17 cellular contexts compared by ENCODE assay signal in genomic region chr1:51566260-51566659, GRCh38.
"Had no signal": no experiment of that assay in that cellular context is flagged by ENCODE, and none has a peak within 500 bp of the region (broad histone marks: within the 10 kb centered on the region; RNA-seq: fewer than 3 reads in every experiment).

No MANE protein-coding gene starts in this region.

- H3K4me3 ChIP-seq: coronary artery, lower lobe of right lung, suprapubic skin, upper lobe of right lung had no signal

- H3K27me3 Mint-ChIP-seq: activated CD8-positive, alpha-beta memory T cell treated with anti-CD3 and anti-CD28 coated beads, Interleukin-2, amount 10 ng/mL, durations not matched to agents 7 days and 5 days; activated naive CD8-positive, alpha-beta T cell treated with anti-CD3 and anti-CD28 coated beads, Interleukin-2, amount 10 ng/mL, durations not matched to agents 7 days and 5 days had no signal

- H3K27ac Mint-ChIP-seq: activated CD8-positive, alpha-beta memory T cell treated with anti-CD3 and anti-CD28 coated beads, Interleukin-2, amount 10 ng/mL, durations not matched to agents 7 days and 5 days; activated naive CD8-positive, alpha-beta T cell treated with anti-CD3 and anti-CD28 coated beads, Interleukin-2, amount 10 ng/mL, durations not matched to agents 7 days and 5 days; mesothelial cell of epicardium; T-helper 2 cell treated with Interferon-gamma antibody and Interleukin-4, amounts not matched to agents 5 μg/mL and 100 μg/mL, for 36 hours had no signal

- H3K9me3 ChIP-seq: lower lobe of right lung, suprapubic skin, upper lobe of right lung had no signal

- H3K27ac ChIP-seq: epithelial cell of prostate, lower lobe of right lung, suprapubic skin, upper lobe of right lung had no signal

- H3K36me3 Mint-ChIP-seq: activated CD8-positive, alpha-beta memory T cell treated with anti-CD3 and anti-CD28 coated beads, Interleukin-2, amount 10 ng/mL, durations not matched to agents 7 days and 5 days; activated naive CD8-positive, alpha-beta T cell treated with anti-CD3 and anti-CD28 coated beads, Interleukin-2, amount 10 ng/mL, durations not matched to agents 7 days and 5 days; mesothelial cell of epicardium had no signal

- DNase-seq: activated CD4-positive, alpha-beta T cell treated with anti-CD3 and anti-CD28 coated beads, Interleukin-2, amount 50 U/mL, for 4 hours; activated CD8-positive, alpha-beta memory T cell treated with anti-CD3 and anti-CD28 coated beads, Interleukin-2, amount 10 ng/mL, durations not matched to agents 7 days and 5 days; activated gamma-delta T cell treated with Interleukin-2 at 50 U/mL for 16 hours; activated naive CD8-positive, alpha-beta T cell treated with anti-CD3 and anti-CD28 coated beads, Interleukin-2, amount 10 ng/mL, durations not matched to agents 7 days and 5 days; activated T-cell treated with anti-CD3 and anti-CD28 coated beads, Interleukin-2, amount 50 U/mL, for 4 hours; effector CD4-positive, alpha-beta T cell; hypothalamus; lower lobe of right lung; stimulated activated CD4-positive, alpha-beta T cell treated with anti-CD3 and anti-CD28 coated beads, Interleukin-2, amount 100 ng/mL, for 48 hours; stimulated activated naive CD8-positive, alpha-beta T cell treated with anti-CD3 and anti-CD28 coated beads, Interleukin-15, Interleukin-2, amounts not matched to agents 100 U/mL and 50 U/mL, for 24 hours; upper lobe of right lung had no signal

- H3K4me3 Mint-ChIP-seq: activated CD8-positive, alpha-beta memory T cell treated with anti-CD3 and anti-CD28 coated beads, Interleukin-2, amount 10 ng/mL, durations not matched to agents 7 days and 5 days; activated naive CD8-positive, alpha-beta T cell treated with anti-CD3 and anti-CD28 coated beads, Interleukin-2, amount 10 ng/mL, durations not matched to agents 7 days and 5 days; activated T-cell treated with anti-CD3 and anti-CD28 coated beads, Interleukin-2, amount 50 U/mL, for 4 hours; mesothelial cell of epicardium; neural crest cell; T-helper 2 cell treated with Interferon-gamma antibody and Interleukin-4, amounts not matched to agents 5 μg/mL and 100 μg/mL, for 36 hours had no signal

- H3K27me3 ChIP-seq: suprapubic skin, upper lobe of right lung had no signal

- H3K36me3 ChIP-seq: lower lobe of right lung, suprapubic skin, upper lobe of right lung had no signal

- H3K9me3 Mint-ChIP-seq: activated naive CD8-positive, alpha-beta T cell treated with anti-CD3 and anti-CD28 coated beads, Interleukin-2, amount 10 ng/mL, durations not matched to agents 7 days and 5 days; activated T-cell treated with anti-CD3 and anti-CD28 coated beads, Interleukin-2, amount 50 U/mL, for 4 hours; mesothelial cell of epicardium; neural crest cell; T-helper 2 cell treated with Interferon-gamma antibody and Interleukin-4, amounts not matched to agents 5 μg/mL and 100 μg/mL, for 36 hours had no signal
